In genomic region chr12:103924761-103925641, GRCh38 we compare ENCODE assay signal across 8 cellular contexts. TPM values are rescaled to one million over a fixed set of nuclear protein-coding genes. Genes with fewer than 3 reads are reported as not detected.
DNase-seq lines count a peak whose midpoint lies in the region; ATAC-seq, FAIRE-seq and TF ChIP-seq lines count a peak whose summit lies in the region.

No MANE protein-coding gene starts in this region.

- H3K27me3 Mint-ChIP-seq in T-cell (no peaks in the 10 kb centered on the region), glutamatergic neuron (ENCODE audit: unreplicated experiment) (peaks cover 9% of the 10 kb centered on the region)

- H3K27ac ChIP-seq in kidney (ENCODE audit: low read depth in 2 of 2, low read length in 2 of 2): no peak overlapping the region

- CTCF ChIA-PET in T-cell (lab: Charles Lee): interaction anchor here in 1 of 2 donors (1.2 kb wide), 1 partner anchor 22 kb away, joined by 3 read pairs; no protein-coding TSS in a partner anchor

- H3K9ac ChIP-seq in kidney (ENCODE audit: low read length in 2 of 2): no peak overlapping the region

- H3K9me3 ChIP-seq in BE2C (no peaks in the 10 kb centered on the region), kidney (ENCODE audit: control insufficient read depth in 1 of 2, low read length in 2 of 2) (no peaks in the 10 kb centered on the region)

- H3K36me3 ChIP-seq in BE2C (no peaks in the 10 kb centered on the region), kidney (ENCODE audit: control insufficient read depth in 1 of 2, insufficient read depth in 2 of 2, low read length in 2 of 2) (no peaks in the 10 kb centered on the region)

- no peaks in the 10 kb centered on the region for H3K36me3 Mint-ChIP-seq in T-cell
- H3K36me3 Mint-ChIP-seq in glutamatergic neuron (ENCODE audit: unreplicated experiment): no peaks in the 10 kb centered on the region

- FAIRE-seq in kidney (lab: Jason Lieb, UNC): no peak

- ATAC-seq in GM19023 (IDR thresholded peaks at IDR 0.05; ENCODE audit: unreplicated experiment) (peak; percentile 30), HG03139 (IDR thresholded peaks at IDR 0.05; ENCODE audit: unreplicated experiment) (peak; percentile 33), T-cell (replicated peaks in 1 of 4) (no peak), left ventricle myocardium superior (no peak)

- TF ChIP-seq CTCF in BE2C (IDR thresholded peaks at IDR 0.05; ENCODE audit: low read depth, low read length) (no peak), kidney (IDR thresholded peaks at IDR 0.05; ENCODE audit: borderline replicate concordance, extremely low read depth, insufficient read depth) (no peak), glutamatergic neuron (IDR thresholded peaks at IDR 0.05; ENCODE audit: partially characterized antibody, unreplicated experiment) (no peak)

- intact Hi-C loops in kidney (cut with DNase I): no loop called here
- intact Hi-C loops in left ventricle myocardium superior (cut with micrococcal nuclease): no loop called here

- H3K27ac Mint-ChIP-seq in T-cell (peak overlapping the region; percentile 82 to 86), glutamatergic neuron (ENCODE audit: unreplicated experiment) (no peak overlapping the region)

- POLR2A ChIA-PET in T-cell (lab: Charles Lee): no interaction called here

- no peaks in the 10 kb centered on the region for H3K4me1 ChIP-seq in BE2C
- H3K4me1 ChIP-seq in kidney (ENCODE audit: control insufficient read depth in 1 of 2, insufficient read depth in 1 of 2, low read depth in 1 of 2, low read length in 2 of 2): no peaks in the 10 kb centered on the region

- H3K9me3 Mint-ChIP-seq in T-cell (no peaks in the 10 kb centered on the region), glutamatergic neuron (ENCODE audit: unreplicated experiment) (peaks cover 4% of the 10 kb centered on the region)

- H3K4me1 Mint-ChIP-seq in T-cell (peaks cover 31 to 32% (median 31%) of the 10 kb centered on the region in 3 donors), glutamatergic neuron (ENCODE audit: low read depth, unreplicated experiment) (peaks cover 5% of the 10 kb centered on the region)

- H3K4me3 Mint-ChIP-seq in T-cell: peak overlapping the region in 1 of 3 donors; percentile 49
- no peak overlapping the region for H3K4me3 Mint-ChIP-seq in glutamatergic neuron (ENCODE audit: unreplicated experiment)

- H3K27me3 ChIP-seq in BE2C: no peaks in the 10 kb centered on the region

- peak; percentile 18 for DNase-seq in BE2C
- DNase-seq in T-cell: peak in 2 of 34 experiments; percentile 13 to 15
- peak; percentile 32 for DNase-seq in fibroblast of the conjunctiva (ENCODE audit: low read depth)
- no peak for DNase-seq in kidney
- no peak for DNase-seq in left ventricle myocardium superior
- no peak for DNase-seq in glutamatergic neuron

- no peak overlapping the region for H3K4me3 ChIP-seq in BE2C (ENCODE audit: low read depth, low read length)
- no peak overlapping the region for H3K4me3 ChIP-seq in kidney (ENCODE audit: low read length in 2 of 2)

RNA-seq across cellular contexts. Expression of gene HSP90B1, which starts 5.2 kb away (rescaled TPM):
- 228 TPM for polyA plus RNA-seq in BE2C (2012; ENCODE audit: insufficient read depth, insufficient read length, low read depth)
- total RNA-seq in T-cell: 100 to 1,000 TPM; 240 to 310 (median 290) TPM
- total RNA-seq in kidney: 806 TPM
- 521 TPM for polyA plus RNA-seq in kidney (ENCODE audit: insufficient read depth, low read depth, low replicate concordance)
- 350 TPM for total RNA-seq in left ventricle myocardium superior
- 231 TPM for total RNA-seq in glutamatergic neuron (ENCODE audit: unreplicated experiment)

RNA-seq across cellular contexts. Expression of gene TDG, which starts 40.7 kb away (rescaled TPM):
- polyA plus RNA-seq in BE2C (2012; ENCODE audit: insufficient read depth, insufficient read length, low read depth): 27.5 TPM
- total RNA-seq in T-cell: 10 to 100 TPM; 25.0 to 32.4 (median 30.0) TPM
- total RNA-seq in kidney: 17.2 TPM
- 9.2 TPM for polyA plus RNA-seq in kidney (ENCODE audit: insufficient read depth, low read depth, low replicate concordance)
- total RNA-seq in left ventricle myocardium superior: 11.2 TPM
- 56.8 TPM for total RNA-seq in glutamatergic neuron (ENCODE audit: unreplicated experiment)

Comparison
In these comparisons a context has a peak if more than half of its experiments do, and no peak if none do; other contexts are left out.
1. DNase-seq: peak in BE2C (single experiment) and fibroblast of the conjunctiva (single experiment); none in kidney (single experiment), left ventricle myocardium superior (single experiment) and glutamatergic neuron (single experiment).
2. ATAC-seq: peak in GM19023 (single experiment) and HG03139 (single experiment); none in T-cell (0 of 4) and left ventricle myocardium superior (single experiment).